16 cellular contexts compared by ENCODE assay signal in genomic region chr14:56821807-56822615, GRCh38. TPM values are rescaled to one million over a fixed set of nuclear protein-coding genes. Genes with fewer than 3 reads are reported as not detected.
DNase-seq lines count a peak whose midpoint lies in the region; FAIRE-seq and TF ChIP-seq lines count a peak whose summit lies in the region.
"Had no signal": no experiment of that assay in that cellular context is flagged by ENCODE, and none has a peak within 500 bp of the region (broad histone marks: within the 10 kb centered on the region; RNA-seq: fewer than 3 reads in every experiment).

No MANE protein-coding gene starts in this region.

- no peak overlapping the region for H3K27ac ChIP-seq in endodermal cell (ENCODE audit: low read depth, low read length)

- H3K27ac Mint-ChIP-seq in endodermal cell, result no peak overlapping the region
- H3K27ac Mint-ChIP-seq: CD4-positive, alpha-beta T cell; T-helper 17 cell had no signal

- H3K4me3 Mint-ChIP-seq in endodermal cell, result no peak overlapping the region
- H3K4me3 Mint-ChIP-seq: CD4-positive, alpha-beta T cell; T-helper 17 cell had no signal

- H3K4me3 ChIP-seq in endodermal cell (ENCODE audit: low read length), result no peak overlapping the region

- no peaks in the 10 kb centered on the region for H3K9me3 ChIP-seq in endodermal cell (ENCODE audit: control insufficient read depth, low read length)
- H3K9me3 ChIP-seq: BE2C had no signal

- H3K9ac ChIP-seq in endodermal cell (ENCODE audit: extremely low read depth, low read length, poor library complexity, severe bottlenecking), result no peak overlapping the region

- H3K9me3 Mint-ChIP-seq in endodermal cell, result no peaks in the 10 kb centered on the region
- H3K9me3 Mint-ChIP-seq: CD4-positive, alpha-beta T cell had no signal

- H3K4me1 Mint-ChIP-seq in endodermal cell, result peaks cover 7% of the 10 kb centered on the region
- H3K4me1 Mint-ChIP-seq: T-helper 17 cell had no signal

- no peaks in the 10 kb centered on the region for H3K4me1 ChIP-seq in endodermal cell (ENCODE audit: control insufficient read depth, insufficient read depth, low read length)
- H3K4me1 ChIP-seq: BE2C had no signal

- peaks cover 27% of the 10 kb centered on the region for H3K27me3 ChIP-seq in endodermal cell (ENCODE audit: control insufficient read depth, insufficient read depth, low read length, poor library complexity, severe bottlenecking)

- H3K36me3 Mint-ChIP-seq in endodermal cell (ENCODE audit: low read depth), result no peaks in the 10 kb centered on the region

- peaks cover 62% of the 10 kb centered on the region for H3K27me3 Mint-ChIP-seq in endodermal cell (ENCODE audit: insufficient read depth)

- 86 to 88% methylated on average over 4 to 5 of the region's 6 CpGs for WGBS in endodermal cell (ENCODE audit: insufficient coverage in 1 of 2, insufficient read length in 1 of 2), 2 experiments

- no peaks in the 10 kb centered on the region for H3K36me3 ChIP-seq in endodermal cell (ENCODE audit: control insufficient read depth, insufficient read depth, low read length)
- H3K36me3 ChIP-seq: BE2C had no signal

- no peak for FAIRE-seq in urothelium cell line (lab: Jason Lieb, UNC)
- FAIRE-seq: H54 had no signal

- no peak for TF ChIP-seq CTCF in endodermal cell (conservative IDR thresholded peaks at IDR 0.05)

- DNase-seq in DMS53 (lab: John Stamatoyannopoulos, UW), result peak; percentile 77
- DNase-seq in NCI-H146 (lab: John Stamatoyannopoulos, UW), result peak; percentile 89
- DNase-seq in NCI-H748 (lab: John Stamatoyannopoulos, UW; ENCODE audit: unreplicated experiment), result peak; percentile 87
- DNase-seq in NCI-H1105 treated with DMSO at 0.1 percent for 48 hours (lab: John Stamatoyannopoulos, UW), result no peak
- DNase-seq in urothelium cell line (ENCODE audit: low spot score), result no peak
- DNase-seq in endodermal cell, result no peak
- DNase-seq in NCI-H510A (lab: John Stamatoyannopoulos, UW), result no peak
- DNase-seq: BE2C; CD4-positive, alpha-beta T cell; EL; NCI-H1105; NCI-H446 treated with DMSO at 0.1 percent for 48 hours; RPMI8226; T-helper 17 cell had no signal

RNA-seq across cellular contexts. Expression of gene OTX2, which starts 11.7 kb away (rescaled TPM):
- total RNA-seq in endodermal cell, result 100 to 1,000 TPM; 321 to 348 TPM
- polyA plus RNA-seq in endodermal cell (2013, experiment 1 of 2), result 103 TPM
- polyA plus RNA-seq in endodermal cell (2013, experiment 2 of 2), result 110 TPM
- total RNA-seq: CD4-positive, alpha-beta T cell; LHCN-M2; T-helper 17 cell had no signal

Comparison
In these comparisons a context has a peak if more than half of its experiments do, and no peak if none do; other contexts are left out.
1. DNase-seq: peak in DMS53 (single experiment), NCI-H146 (single experiment) and NCI-H748 (single experiment); none in NCI-H1105 treated with DMSO at 0.1 percent for 48 hours (single experiment), urothelium cell line (single experiment), endodermal cell (single experiment) and NCI-H510A (single experiment).